In the genomic region with DNA sequence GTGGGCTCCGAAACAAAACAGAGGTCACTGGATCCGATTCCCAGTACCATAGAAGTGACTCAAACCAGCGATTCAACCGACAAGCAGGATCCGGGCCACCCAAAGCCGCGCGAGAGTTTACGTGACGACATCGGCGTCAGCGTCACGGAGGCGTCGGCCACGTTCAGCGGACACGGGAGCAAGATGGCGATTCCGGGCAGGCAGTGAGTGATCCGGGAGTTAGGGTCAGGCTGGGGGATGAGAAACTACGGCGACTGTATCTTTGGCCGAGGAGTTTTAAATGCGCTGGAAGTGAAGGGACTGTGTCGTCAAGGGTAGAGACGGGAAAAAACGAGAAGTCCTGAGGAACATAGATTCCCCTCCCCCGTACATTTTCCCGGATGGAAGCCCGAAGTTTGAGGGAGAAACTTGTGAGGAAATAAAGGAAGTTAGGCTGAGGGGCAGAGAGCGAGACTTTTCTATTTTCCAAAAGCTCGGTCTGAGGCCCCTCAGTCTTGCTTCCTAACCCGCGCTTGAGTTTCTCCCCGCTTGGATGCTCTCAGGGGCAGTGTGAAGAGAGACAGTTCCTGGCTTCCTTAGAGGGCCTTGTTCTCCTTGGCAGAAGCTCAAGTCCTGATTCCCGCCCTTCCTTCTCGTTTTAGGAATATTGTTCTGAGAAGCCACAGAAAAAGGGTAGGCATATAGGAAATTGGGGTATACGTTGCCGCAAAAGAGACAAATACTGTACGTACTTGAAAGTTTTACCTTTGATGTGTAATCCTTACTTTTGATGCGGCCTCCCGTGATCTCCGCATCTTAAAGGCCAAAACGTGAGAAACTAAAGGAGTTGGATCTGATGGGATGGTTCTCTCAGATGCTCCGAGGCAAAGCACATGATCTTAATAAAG, we compare ENCODE assay signal across 2 cellular contexts.
TF ChIP-seq lines count a peak whose summit lies in the region.

A gene with protein sequence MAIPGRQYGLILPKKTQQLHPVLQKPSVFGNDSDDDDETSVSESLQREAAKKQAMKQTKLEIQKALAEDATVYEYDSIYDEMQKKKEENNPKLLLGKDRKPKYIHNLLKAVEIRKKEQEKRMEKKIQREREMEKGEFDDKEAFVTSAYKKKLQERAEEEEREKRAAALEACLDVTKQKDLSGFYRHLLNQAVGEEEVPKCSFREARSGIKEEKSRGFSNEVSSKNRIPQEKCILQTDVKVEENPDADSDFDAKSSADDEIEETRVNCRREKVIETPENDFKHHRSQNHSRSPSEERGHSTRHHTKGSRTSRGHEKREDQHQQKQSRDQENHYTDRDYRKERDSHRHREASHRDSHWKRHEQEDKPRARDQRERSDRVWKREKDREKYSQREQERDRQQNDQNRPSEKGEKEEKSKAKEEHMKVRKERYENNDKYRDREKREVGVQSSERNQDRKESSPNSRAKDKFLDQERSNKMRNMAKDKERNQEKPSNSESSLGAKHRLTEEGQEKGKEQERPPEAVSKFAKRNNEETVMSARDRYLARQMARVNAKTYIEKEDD (plus strand): TSS at position 156 of the 887 bp plus-strand sequence. CDS start 28 bp downstream, at position 184.

TF ChIP-seq in IMR-90, 13 proteins besides CTCF, POLR2A, EP300 and RAD21:
- TF ChIP-seq RCOR1 (IDR thresholded peaks at IDR 0.05; ENCODE audit: insufficient replicate concordance, low read length) (no peak), MXI1 (IDR thresholded peaks at IDR 0.05; ENCODE audit: borderline replicate concordance, low read depth, low read length) (0 out of 2 replicates have a peak, but pooled peaks have one; percentile 9), MAZ (IDR thresholded peaks at IDR 0.05; ENCODE audit: borderline replicate concordance, low read depth, low read length) (no peak), NFE2L2 (IDR thresholded peaks at IDR 0.05; ENCODE audit: low read depth, low read length) (0 out of 2 replicates have a peak, but pooled peaks have one; percentile 6), BHLHE40 (IDR thresholded peaks at IDR 0.05; ENCODE audit: low read depth, low read length) (peak; percentile 70), CEBPB (IDR thresholded peaks at IDR 0.05; ENCODE audit: low read depth, low read length) (peak; percentile 52; the same call in 1 of the 2 replicates), CHD1 (IDR thresholded peaks at IDR 0.05; ENCODE audit: low read depth, low read length) (peak; percentile 89), FOS (IDR thresholded peaks at IDR 0.05; ENCODE audit: low read depth, low read length) (peak; percentile 23; the same call in 1 of the 2 replicates), RFX5 (IDR thresholded peaks at IDR 0.05; ENCODE audit: low read depth, low read length) (no peak), MAFK (IDR thresholded peaks at IDR 0.05; ENCODE audit: low read depth, low read length) (no peak), SMC3 (IDR thresholded peaks at IDR 0.05; ENCODE audit: low read depth, low read length) (no peak)
- TF ChIP-seq, protein P1, sequence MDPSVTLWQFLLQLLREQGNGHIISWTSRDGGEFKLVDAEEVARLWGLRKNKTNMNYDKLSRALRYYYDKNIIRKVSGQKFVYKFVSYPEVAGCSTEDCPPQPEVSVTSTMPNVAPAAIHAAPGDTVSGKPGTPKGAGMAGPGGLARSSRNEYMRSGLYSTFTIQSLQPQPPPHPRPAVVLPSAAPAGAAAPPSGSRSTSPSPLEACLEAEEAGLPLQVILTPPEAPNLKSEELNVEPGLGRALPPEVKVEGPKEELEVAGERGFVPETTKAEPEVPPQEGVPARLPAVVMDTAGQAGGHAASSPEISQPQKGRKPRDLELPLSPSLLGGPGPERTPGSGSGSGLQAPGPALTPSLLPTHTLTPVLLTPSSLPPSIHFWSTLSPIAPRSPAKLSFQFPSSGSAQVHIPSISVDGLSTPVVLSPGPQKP (IDR thresholded peaks at IDR 0.05; ENCODE audit: borderline replicate concordance, low read depth, low read length) = no peak
- TF ChIP-seq, protein P2, sequence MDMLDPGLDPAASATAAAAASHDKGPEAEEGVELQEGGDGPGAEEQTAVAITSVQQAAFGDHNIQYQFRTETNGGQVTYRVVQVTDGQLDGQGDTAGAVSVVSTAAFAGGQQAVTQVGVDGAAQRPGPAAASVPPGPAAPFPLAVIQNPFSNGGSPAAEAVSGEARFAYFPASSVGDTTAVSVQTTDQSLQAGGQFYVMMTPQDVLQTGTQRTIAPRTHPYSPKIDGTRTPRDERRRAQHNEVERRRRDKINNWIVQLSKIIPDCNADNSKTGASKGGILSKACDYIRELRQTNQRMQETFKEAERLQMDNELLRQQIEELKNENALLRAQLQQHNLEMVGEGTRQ (IDR thresholded peaks at IDR 0.05; ENCODE audit: low read depth, low read length) = peak; percentile 52
TF ChIP-seq in IMR-90: peak in this region for 7.

TF ChIP-seq in endothelial cell of umbilical vein, 7 proteins besides CTCF, POLR2A, EP300 and RAD21:
- peak; percentile 21 for TF ChIP-seq JUN (IDR thresholded peaks at IDR 0.05; ENCODE audit: borderline replicate concordance, insufficient read depth, insufficient read length, low read depth)
- peak; percentile 94 for TF ChIP-seq POLR2AphosphoS5 (IDR thresholded peaks at IDR 0.05; ENCODE audit: insufficient read depth, low read depth, low read length)
- TF ChIP-seq, protein P3, sequence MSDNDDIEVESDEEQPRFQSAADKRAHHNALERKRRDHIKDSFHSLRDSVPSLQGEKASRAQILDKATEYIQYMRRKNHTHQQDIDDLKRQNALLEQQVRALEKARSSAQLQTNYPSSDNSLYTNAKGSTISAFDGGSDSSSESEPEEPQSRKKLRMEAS (IDR thresholded peaks at IDR 0.05; ENCODE audit: insufficient read depth, insufficient read length) = no peak
- peak; percentile 18 for TF ChIP-seq FOS (IDR thresholded peaks at IDR 0.05; ENCODE audit: borderline replicate concordance, insufficient read depth, low read length)
- TF ChIP-seq MYC (IDR thresholded peaks at IDR 0.05; ENCODE audit: low read depth, low read length) = peak; percentile 90
- TF ChIP-seq EZH2 (IDR thresholded peaks at IDR 0.05; ENCODE audit: borderline replicate concordance, low read depth, low read length, severe bottlenecking) = no peak
- no peak for TF ChIP-seq GATA2 (IDR thresholded peaks at IDR 0.05; ENCODE audit: insufficient read depth, insufficient read length, low read depth, low read length)
